In the genomic region with DNA sequence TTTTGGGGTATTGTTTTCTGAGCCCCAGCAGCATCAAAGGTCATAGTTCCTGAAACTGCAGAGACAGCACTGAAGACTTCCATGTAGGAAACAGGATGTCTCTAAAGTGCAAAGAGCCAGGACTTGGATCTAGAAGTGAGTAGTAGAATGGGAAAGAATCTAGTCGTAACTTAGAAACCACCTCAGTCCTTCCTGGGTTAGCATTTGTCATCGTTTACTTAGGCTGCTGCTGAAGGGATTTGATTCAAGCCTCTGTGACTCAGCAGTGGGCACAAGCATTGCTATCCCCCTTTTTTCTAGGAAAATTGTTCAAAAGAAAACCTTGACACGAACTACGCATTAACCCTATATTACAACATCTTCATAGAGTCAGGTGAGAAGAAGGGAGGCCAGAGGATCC, we compare ENCODE assay signal across 6 cellular contexts.
DNase-seq lines count a peak whose midpoint lies in the region; ATAC-seq, FAIRE-seq and TF ChIP-seq lines count a peak whose summit lies in the region.
"Not testable (repeated sequence)": the region's sequence is repeated elsewhere in the genome, so short reads cannot be mapped to it uniquely, and the experiment has no call there.

No MANE protein-coding gene starts in this region.

- H3K27me3 Mint-ChIP-seq in activated T-cell treated with anti-CD3 and anti-CD28 coated beads, Interleukin-2, amount 50 U/mL, for 72 hours (ENCODE audit: low read depth), result not testable (repeated sequence)

- not testable (repeated sequence) for TF ChIP-seq CTCF in RWPE2 (IDR thresholded peaks at IDR 0.05; ENCODE audit: poor library complexity, severe bottlenecking); K562 (IDR thresholded peaks at IDR 0.05 in 2 of 3, conservative IDR thresholded peaks at IDR 0.05 in 1 of 3; ENCODE audit: insufficient read depth in 2 of 3, low read depth in 1 of 3, low read length in 3 of 3); left lung (IDR thresholded peaks at IDR 0.05)

- H3K27ac ChIP-seq in RWPE2 (ENCODE audit: poor library complexity, severe bottlenecking); K562 (ENCODE audit: extremely low read depth, low read depth, low read length); left lung: not testable (repeated sequence)

- POLR2A ChIA-PET in K562 (lab: Yijun Ruan, JAX), result not testable (repeated sequence)

- BruUV-seq in K562 (replicated peaks; lab: Mats Ljungman, UMichigan), result not testable (repeated sequence)

- DNase-seq in HT1080 (ENCODE audit: low read depth), result peak; percentile 22
- DNase-seq in RWPE2 (ENCODE audit: low spot score); activated T-cell treated with anti-CD3 and anti-CD28 coated beads, Interleukin-2, amount 50 U/mL, for 72 hours; activated naive CD4-positive, alpha-beta T cell treated with anti-CD3 and anti-CD28 coated beads, Interleukin-2, amount 50 U/mL, for 72 hours (ENCODE audit: low spot score in 2 of 2); K562 (ENCODE audit: extremely low read depth in 1 of 4, low spot score in 3 of 4); left lung: not testable (repeated sequence)

- peak overlapping the region; percentile 58 for H3K27ac Mint-ChIP-seq in activated T-cell treated with anti-CD3 and anti-CD28 coated beads, Interleukin-2, amount 50 U/mL, for 72 hours
- not testable (repeated sequence) for H3K27ac Mint-ChIP-seq in activated naive CD4-positive, alpha-beta T cell treated with anti-CD3 and anti-CD28 coated beads, Interleukin-2, amount 50 U/mL, for 72 hours

- H3K9me1 ChIP-seq in K562 (ENCODE audit: control insufficient read depth, insufficient read depth, low read length), result not testable (repeated sequence)

- WGBS in K562 (ENCODE audit: insufficient coverage, low coverage, missing lambda C conversion rate), result 20% methylated on average over 3 of the region's 4 CpGs

- not testable (repeated sequence) for H3K27me3 ChIP-seq in RWPE2 (ENCODE audit: insufficient read depth, poor library complexity, severe bottlenecking); K562 (ENCODE audit: control insufficient read depth in 2 of 2, insufficient read depth in 2 of 2, low read length in 2 of 2); left lung

- not testable (repeated sequence) for H3K36me3 ChIP-seq in RWPE2 (ENCODE audit: low read depth); K562 (ENCODE audit: control insufficient read depth, insufficient read depth, low read length); left lung

- H3K79me2 ChIP-seq in K562 (ENCODE audit: control insufficient read depth, insufficient read depth, low read length), result not testable (repeated sequence)

- H3K4me1 ChIP-seq in RWPE2 (ENCODE audit: insufficient read depth, poor library complexity, severe bottlenecking); K562 (replicated peaks in 1 of 2; ENCODE audit: control insufficient read depth in 2 of 2, insufficient read depth in 2 of 2, low read length in 2 of 2); left lung: not testable (repeated sequence)

- H3K4me1 Mint-ChIP-seq in activated T-cell treated with anti-CD3 and anti-CD28 coated beads, Interleukin-2, amount 50 U/mL, for 72 hours (ENCODE audit: low read depth), result not testable (repeated sequence)

- intact Hi-C loops in K562 (cut with micrococcal nuclease); left lung (cut with DNase I): not testable (repeated sequence)

- ATAC-seq in RWPE2 (ENCODE audit: low read depth) (peak; percentile 29; the same call in 1 of the 3 replicates), K562 (peak; percentile 24; the same call in 1 of the 3 replicates), left lung (peak; percentile 29)
- ATAC-seq in activated T-cell treated with anti-CD3 and anti-CD28 coated beads, Interleukin-2, amount 50 U/mL, for 72 hours (replicated peaks in 1 of 2), result peak; percentile 31 to 51
- ATAC-seq in activated naive CD4-positive, alpha-beta T cell treated with anti-CD3 and anti-CD28 coated beads, Interleukin-2, amount 50 U/mL, for 72 hours, result peak; percentile 46 to 58

- H4K20me1 ChIP-seq in K562 (replicated peaks; ENCODE audit: control insufficient read depth, insufficient read depth, low read length), result not testable (repeated sequence)

- H2AFZ ChIP-seq in K562 (ENCODE audit: low read depth, low read length), result not testable (repeated sequence)

- not testable (repeated sequence) for H3K36me3 Mint-ChIP-seq in activated T-cell treated with anti-CD3 and anti-CD28 coated beads, Interleukin-2, amount 50 U/mL, for 72 hours (ENCODE audit: insufficient read depth in 2 of 2); activated naive CD4-positive, alpha-beta T cell treated with anti-CD3 and anti-CD28 coated beads, Interleukin-2, amount 50 U/mL, for 72 hours

- not testable (repeated sequence) for H3K4me3 ChIP-seq in RWPE2 (ENCODE audit: severe bottlenecking); K562; left lung

- H3K4me3 Mint-ChIP-seq in activated T-cell treated with anti-CD3 and anti-CD28 coated beads, Interleukin-2, amount 50 U/mL, for 72 hours, result not testable (repeated sequence)

- TF ChIP-seq EP300 in K562 (IDR thresholded peaks at IDR 0.05; ENCODE audit: low read length), result not testable (repeated sequence)

- not testable (repeated sequence) for H3K9me3 Mint-ChIP-seq in activated T-cell treated with anti-CD3 and anti-CD28 coated beads, Interleukin-2, amount 50 U/mL, for 72 hours; activated naive CD4-positive, alpha-beta T cell treated with anti-CD3 and anti-CD28 coated beads, Interleukin-2, amount 50 U/mL, for 72 hours

- in situ Hi-C loops in K562 (cut with MboI), result not testable (repeated sequence)

- H3K9ac ChIP-seq in K562 (ENCODE audit: insufficient read depth in 1 of 2, low read depth in 2 of 2, low read length in 2 of 2), result not testable (repeated sequence)

- H3K9me3 ChIP-seq in RWPE2 (ENCODE audit: severe bottlenecking); K562 (replicated peaks; ENCODE audit: control insufficient read depth, insufficient read depth, low read depth, low read length); left lung: not testable (repeated sequence)

- not testable (repeated sequence) for TF ChIP-seq RAD21 in K562 (CRISPR knock-in tag; conservative IDR thresholded peaks at IDR 0.05 in 1 of 2, IDR thresholded peaks at IDR 0.05 in 1 of 2)

- FAIRE-seq in K562 (lab: Jason Lieb, UNC), result not testable (repeated sequence)

- CTCF ChIA-PET in K562 (lab: Yijun Ruan, JAX; ENCODE audit: low intra/inter-chr PET ratio), result not testable (repeated sequence)

- not testable (repeated sequence) for TF ChIP-seq POLR2A in K562 (conservative IDR thresholded peaks at IDR 0.05)

- H3K4me2 ChIP-seq in K562 (ENCODE audit: insufficient read depth, low read length), result not testable (repeated sequence)
